9 cellular contexts compared by ENCODE assay signal in genomic region chr2:234203135-234203984, GRCh38.
A peak's percentile ranks its signal among the peaks of the same experiment; 100 is the strongest.
DNase-seq lines count a peak whose midpoint lies in the region; ATAC-seq and TF ChIP-seq lines count a peak whose summit lies in the region.
"Had no signal": no experiment of that assay in that cellular context is flagged by ENCODE, and none has a peak within 500 bp of the region (broad histone marks: within the 10 kb centered on the region; RNA-seq: fewer than 3 reads in every experiment).

No MANE protein-coding gene starts in this region.

- no peaks in the 10 kb centered on the region for H3K4me1 ChIP-seq in spleen

- peaks cover 0 to 26% (median 14%) of the 10 kb centered on the region in 8 donors for H3K9me3 ChIP-seq in spleen

- DNase-seq in activated CD4-positive, alpha-beta T cell treated with anti-CD3 and anti-CD28 coated beads, Interleukin-2, amount 50 U/mL, for 48 hours, result peak; percentile 14 to 19
- DNase-seq in activated CD4-positive, alpha-beta T cell treated with anti-CD3 and anti-CD28 coated beads, Interleukin-2, amount 50 U/mL, for 4 hours, result no peak
- DNase-seq in RWPE1 (ENCODE audit: low spot score) (peak; percentile 94), fibroblast of villous mesenchyme (ENCODE audit: low read depth) (peak; percentile 92), spleen (no peak), midbrain (lab: John Stamatoyannopoulos, UW) (no peak), NCI-H2029 treated with DMSO at 0.1 percent for 48 hours (lab: John Stamatoyannopoulos, UW) (no peak)
- DNase-seq: NCI-H1092 had no signal

- H3K4me3 ChIP-seq in fibroblast of villous mesenchyme (ENCODE audit: low read depth, low read length) (no peak overlapping the region), spleen (no peak overlapping the region)

- CTCF ChIA-PET in RWPE1 (lab: Yijun Ruan, JAX), result interaction anchor here (0.6 to 0.8 kb wide), 2 partner anchors 306 to 760 kb away, joined by 3 read pairs; no protein-coding TSS in a partner anchor

- H3K27ac ChIP-seq in RWPE1 (peak overlapping the region; percentile 95), spleen (peak overlapping the region in 7 of 8 donors; percentile 18 to 62 (median 44))

- no peak for ATAC-seq in HG03095 (IDR thresholded peaks at IDR 0.05; ENCODE audit: unreplicated experiment)

- peaks cover 0 to 12% (median 0%) of the 10 kb centered on the region in 7 donors for H3K27me3 ChIP-seq in spleen (replicated peaks in 1 of 7)

- intact Hi-C loops in spleen (cut with DNase I; ENCODE audit: low total_unique reads), result no loop called here

- H3K36me3 ChIP-seq in spleen, result no peaks in the 10 kb centered on the region

- POLR2A ChIA-PET in RWPE1 (lab: Yijun Ruan, JAX; ENCODE audit: low non-redundant PET), result interaction anchor here (0.6 kb wide), 1 partner anchor 709 kb away, joined by 3 read pairs; no protein-coding TSS in a partner anchor

- TF ChIP-seq POLR2A in spleen (IDR thresholded peaks at IDR 0.05), result no peak

- TF ChIP-seq CTCF in RWPE1 (conservative IDR thresholded peaks at IDR 0.05; ENCODE audit: low read depth) (no peak), fibroblast of villous mesenchyme (IDR thresholded peaks at IDR 0.05; ENCODE audit: insufficient read depth, low read depth, low read length) (no peak), spleen (IDR thresholded peaks at IDR 0.05 in 8 of 11, conservative IDR thresholded peaks at IDR 0.05 in 3 of 11) (no peak)

- WGBS in spleen, 5 donors, result 61 to 75% (median 71%) methylated on average over 12 of the region's 12 CpGs

Comparison
In these comparisons a context has a peak if more than half of its experiments do, and no peak if none do; other contexts are left out.
1. DNase-seq: peak in activated CD4-positive, alpha-beta T cell treated with anti-CD3 and anti-CD28 coated beads, Interleukin-2, amount 50 U/mL, for 48 hours (2 of 2), RWPE1 (single experiment) and fibroblast of villous mesenchyme (single experiment); none in activated CD4-positive, alpha-beta T cell treated with anti-CD3 and anti-CD28 coated beads, Interleukin-2, amount 50 U/mL, for 4 hours (0 of 2), spleen (single experiment), midbrain (single experiment) and NCI-H2029 treated with DMSO at 0.1 percent for 48 hours (single experiment).